ENCODE assay signal across 22 cellular contexts in genomic region chr14:52467515-52468266, GRCh38.
DNase-seq lines count a peak whose midpoint lies in the region; ATAC-seq and TF ChIP-seq lines count a peak whose summit lies in the region.
"Had no signal": no experiment of that assay in that cellular context is flagged by ENCODE, and none has a peak within 500 bp of the region (broad histone marks: within the 10 kb centered on the region; RNA-seq: fewer than 3 reads in every experiment).

No MANE protein-coding gene starts in this region.

- CTCF ChIA-PET in activated CD4-positive, alpha-beta T cell treated with anti-CD3 and anti-CD28 coated beads for 36 hours (lab: Charles Lee), result interaction anchor here (0.7 to 1.2 kb wide), 4 partner anchors 10 to 167 kb away, joined by 3 to 4 read pairs (median 3); no protein-coding TSS in a partner anchor
- CTCF ChIA-PET in activated CD8-positive, alpha-beta T cell treated with anti-CD3 and anti-CD28 coated beads for 36 hours (lab: Charles Lee), result interaction anchor here (0.9 to 1.0 kb wide), 4 partner anchors 8 to 168 kb away, joined by 3 to 5 read pairs (median 4); no protein-coding TSS in a partner anchor
- CTCF ChIA-PET in T-cell (lab: Charles Lee), result interaction anchor here (0.6 to 1.2 kb wide), 3 partner anchors 18 to 229 kb away, joined by 3 to 4 read pairs (median 4); no protein-coding TSS in a partner anchor

- H3K27me3 Mint-ChIP-seq in activated CD4-positive, alpha-beta T cell treated with anti-CD3 and anti-CD28 coated beads for 36 hours, result no peaks in the 10 kb centered on the region
- H3K27me3 Mint-ChIP-seq in activated CD8-positive, alpha-beta T cell treated with anti-CD3 and anti-CD28 coated beads for 36 hours, result no peaks in the 10 kb centered on the region
- H3K27me3 Mint-ChIP-seq in stimulated activated naive CD8-positive, alpha-beta T cell treated with anti-CD3 and anti-CD28 coated beads, Interleukin-15, amount 100 ng/mL, for 72 hours, result no peaks in the 10 kb centered on the region
- no peaks in the 10 kb centered on the region for H3K27me3 Mint-ChIP-seq in T-cell
- H3K27me3 Mint-ChIP-seq: CD8-positive, alpha-beta memory T cell; central memory CD8-positive, alpha-beta T cell had no signal

- H3K4me1 Mint-ChIP-seq in activated CD4-positive, alpha-beta T cell treated with anti-CD3 and anti-CD28 coated beads for 36 hours, result peaks cover 7% of the 10 kb centered on the region
- H3K4me1 Mint-ChIP-seq in activated CD8-positive, alpha-beta T cell treated with anti-CD3 and anti-CD28 coated beads for 36 hours (ENCODE audit: low read depth), result peaks cover 9% of the 10 kb centered on the region
- H3K4me1 Mint-ChIP-seq in stimulated activated naive CD8-positive, alpha-beta T cell treated with anti-CD3 and anti-CD28 coated beads, Interleukin-15, amount 100 ng/mL, for 72 hours, result peaks cover 12% of the 10 kb centered on the region
- peaks cover 0 to 29% (median 11%) of the 10 kb centered on the region in 3 donors for H3K4me1 Mint-ChIP-seq in T-cell
- H3K4me1 Mint-ChIP-seq: central memory CD8-positive, alpha-beta T cell had no signal

- DNase-seq in activated CD4-positive, alpha-beta T cell treated with anti-CD3 and anti-CD28 coated beads for 36 hours, result peak; percentile 13
- DNase-seq in activated CD4-positive, alpha-beta T cell treated with anti-CD3 and anti-CD28 coated beads for 1 hour, result no peak
- DNase-seq in stimulated activated CD4-positive, alpha-beta T cell treated with anti-CD3 and anti-CD28 coated beads, Interleukin-4, amount 100 ng/mL, for 24 hours, result peak; percentile 14
- DNase-seq in stimulated activated CD4-positive, alpha-beta T cell treated with anti-CD3 and anti-CD28 coated beads, Interleukin-4, amount 100 ng/mL, for 4 hours, result no peak
- DNase-seq in activated CD8-positive, alpha-beta T cell treated with anti-CD3 and anti-CD28 coated beads for 36 hours, result peak; percentile 20
- DNase-seq in stimulated activated naive CD8-positive, alpha-beta T cell treated with anti-CD3 and anti-CD28 coated beads, Interleukin-15, amount 100 ng/mL, for 72 hours, result peak in 1 of 2 donors; percentile 16
- no peak for DNase-seq in T-cell
- DNase-seq: 8988T; activated effector memory CD4-positive, alpha-beta T cell treated with anti-CD3 and anti-CD28 coated beads, Interleukin-2, amount 50 U/mL, for 16 hours; AML-193; CD8-positive, alpha-beta memory T cell; DMS153; mesenchymal stem cell; MG63; NCI-H1417 treated with DMSO at 0.1 percent for 48 hours; NCI-H446; PC-3; SHP77; spleen; upper lobe of left lung had no signal

- POLR2A ChIA-PET in activated CD4-positive, alpha-beta T cell treated with anti-CD3 and anti-CD28 coated beads for 36 hours (lab: Charles Lee), result no interaction called here
- POLR2A ChIA-PET in activated CD8-positive, alpha-beta T cell treated with anti-CD3 and anti-CD28 coated beads for 36 hours (lab: Charles Lee), result interaction anchor here (0.6 to 0.9 kb wide), 2 partner anchors 149 to 405 kb away, joined by 3 to 4 read pairs; no protein-coding TSS in a partner anchor
- POLR2A ChIA-PET in T-cell (lab: Charles Lee), result no interaction called here

- intact Hi-C loops in activated CD4-positive, alpha-beta T cell treated with anti-CD3 and anti-CD28 coated beads for 36 hours (cut with DNase I, micrococcal nuclease), result loop anchor here (2.0 kb wide), 2 partner anchors 53 to 65 kb away; no protein-coding TSS in a partner anchor
- intact Hi-C loops in activated CD8-positive, alpha-beta T cell treated with anti-CD3 and anti-CD28 coated beads for 36 hours (cut with micrococcal nuclease), result loop anchor here (2.0 kb wide), 1 partner anchor 143 kb away; no protein-coding TSS in a partner anchor

- ATAC-seq in activated CD4-positive, alpha-beta T cell treated with anti-CD3 and anti-CD28 coated beads for 36 hours, result peak; percentile 97
- ATAC-seq in activated CD8-positive, alpha-beta T cell treated with anti-CD3 and anti-CD28 coated beads for 36 hours, result peak; percentile 78
- peak; percentile 98 for ATAC-seq in stimulated activated naive CD8-positive, alpha-beta T cell treated with anti-CD3 and anti-CD28 coated beads, Interleukin-15, amount 100 ng/mL, for 72 hours
- ATAC-seq in HG03457 (IDR thresholded peaks at IDR 0.05; ENCODE audit: unreplicated experiment) (no peak), T-cell (replicated peaks in 1 of 4) (no peak)
- ATAC-seq: PC-3 had no signal

- no peak overlapping the region for H3K4me3 Mint-ChIP-seq in activated CD4-positive, alpha-beta T cell treated with anti-CD3 and anti-CD28 coated beads for 36 hours
- H3K4me3 Mint-ChIP-seq in activated CD8-positive, alpha-beta T cell treated with anti-CD3 and anti-CD28 coated beads for 36 hours, result no peak overlapping the region
- H3K4me3 Mint-ChIP-seq in stimulated activated naive CD8-positive, alpha-beta T cell treated with anti-CD3 and anti-CD28 coated beads, Interleukin-15, amount 100 ng/mL, for 72 hours, result no peak overlapping the region
- H3K4me3 Mint-ChIP-seq in T-cell, result no peak overlapping the region
- H3K4me3 Mint-ChIP-seq: CD8-positive, alpha-beta memory T cell; central memory CD8-positive, alpha-beta T cell had no signal

- no peaks in the 10 kb centered on the region for H3K9me3 Mint-ChIP-seq in activated CD4-positive, alpha-beta T cell treated with anti-CD3 and anti-CD28 coated beads for 36 hours (ENCODE audit: low read depth)
- no peaks in the 10 kb centered on the region for H3K9me3 Mint-ChIP-seq in activated CD8-positive, alpha-beta T cell treated with anti-CD3 and anti-CD28 coated beads for 36 hours
- H3K9me3 Mint-ChIP-seq in stimulated activated naive CD8-positive, alpha-beta T cell treated with anti-CD3 and anti-CD28 coated beads, Interleukin-15, amount 100 ng/mL, for 72 hours, result no peaks in the 10 kb centered on the region
- H3K9me3 Mint-ChIP-seq in T-cell, result no peaks in the 10 kb centered on the region
- H3K9me3 Mint-ChIP-seq: CD8-positive, alpha-beta memory T cell; central memory CD8-positive, alpha-beta T cell had no signal

- H3K27ac Mint-ChIP-seq in activated CD4-positive, alpha-beta T cell treated with anti-CD3 and anti-CD28 coated beads for 36 hours, result no peak overlapping the region
- H3K27ac Mint-ChIP-seq in activated CD8-positive, alpha-beta T cell treated with anti-CD3 and anti-CD28 coated beads for 36 hours, result no peak overlapping the region
- H3K27ac Mint-ChIP-seq in stimulated activated naive CD8-positive, alpha-beta T cell treated with anti-CD3 and anti-CD28 coated beads, Interleukin-15, amount 100 ng/mL, for 72 hours, result no peak overlapping the region
- peak overlapping the region in 1 of 2 donors; percentile 75 for H3K27ac Mint-ChIP-seq in T-cell

- no peak for TF ChIP-seq CTCF in activated CD8-positive, alpha-beta T cell treated with anti-CD3 and anti-CD28 coated beads for 36 hours (IDR thresholded peaks at IDR 0.05)

- peaks cover 8% of the 10 kb centered on the region for H3K36me3 Mint-ChIP-seq in activated CD4-positive, alpha-beta T cell treated with anti-CD3 and anti-CD28 coated beads for 36 hours (ENCODE audit: low read depth)
- H3K36me3 Mint-ChIP-seq in activated CD8-positive, alpha-beta T cell treated with anti-CD3 and anti-CD28 coated beads for 36 hours (ENCODE audit: low read depth), result peaks cover 11% of the 10 kb centered on the region
- peaks cover 7% of the 10 kb centered on the region for H3K36me3 Mint-ChIP-seq in T-cell

Comparison
In these comparisons a context has a peak if more than half of its experiments do, and no peak if none do; other contexts are left out.
1. DNase-seq: peak in activated CD4-positive, alpha-beta T cell treated with anti-CD3 and anti-CD28 coated beads for 36 hours (single experiment), stimulated activated CD4-positive, alpha-beta T cell treated with anti-CD3 and anti-CD28 coated beads, Interleukin-4, amount 100 ng/mL, for 24 hours (single experiment) and activated CD8-positive, alpha-beta T cell treated with anti-CD3 and anti-CD28 coated beads for 36 hours (single experiment); none in activated CD4-positive, alpha-beta T cell treated with anti-CD3 and anti-CD28 coated beads for 1 hour (single experiment), stimulated activated CD4-positive, alpha-beta T cell treated with anti-CD3 and anti-CD28 coated beads, Interleukin-4, amount 100 ng/mL, for 4 hours (0 of 2) and T-cell (0 of 34).
2. ATAC-seq: peak in activated CD4-positive, alpha-beta T cell treated with anti-CD3 and anti-CD28 coated beads for 36 hours (single experiment), activated CD8-positive, alpha-beta T cell treated with anti-CD3 and anti-CD28 coated beads for 36 hours (single experiment) and stimulated activated naive CD8-positive, alpha-beta T cell treated with anti-CD3 and anti-CD28 coated beads, Interleukin-15, amount 100 ng/mL, for 72 hours (single experiment); none in HG03457 (single experiment) and T-cell (0 of 4).